ENCODE assay signal across 2 cellular contexts in genomic region chr16:87992142-87992541, GRCh38.
TF ChIP-seq lines count a peak whose summit lies in the region.

No MANE protein-coding gene starts in this region.

TF ChIP-seq in IMR-90, 13 proteins besides CTCF, POLR2A, EP300 and RAD21:
- peak; percentile 74 for TF ChIP-seq MAFK (IDR thresholded peaks at IDR 0.05; ENCODE audit: low read depth, low read length)
TF ChIP-seq in IMR-90: peak in this region for 1; not testable (repeated sequence) for 12.

TF ChIP-seq in K562, 482 proteins besides CTCF, POLR2A, EP300 and RAD21:
- TF ChIP-seq MAFK (IDR thresholded peaks at IDR 0.05; ENCODE audit: low read length) (peak; percentile 32; the same call in 1 of the 2 replicates), C11orf30 (IDR thresholded peaks at IDR 0.05; ENCODE audit: low read depth) (peak; percentile 23; the same call in 1 of the 2 replicates), MAFF (IDR thresholded peaks at IDR 0.05; ENCODE audit: low read length) (peak; percentile 19; the same call in 1 of the 2 replicates)
TF ChIP-seq in K562: peak in this region for 3; not testable (repeated sequence) for 479.
